ENCODE assay signal across 9 cellular contexts in the genomic region with DNA sequence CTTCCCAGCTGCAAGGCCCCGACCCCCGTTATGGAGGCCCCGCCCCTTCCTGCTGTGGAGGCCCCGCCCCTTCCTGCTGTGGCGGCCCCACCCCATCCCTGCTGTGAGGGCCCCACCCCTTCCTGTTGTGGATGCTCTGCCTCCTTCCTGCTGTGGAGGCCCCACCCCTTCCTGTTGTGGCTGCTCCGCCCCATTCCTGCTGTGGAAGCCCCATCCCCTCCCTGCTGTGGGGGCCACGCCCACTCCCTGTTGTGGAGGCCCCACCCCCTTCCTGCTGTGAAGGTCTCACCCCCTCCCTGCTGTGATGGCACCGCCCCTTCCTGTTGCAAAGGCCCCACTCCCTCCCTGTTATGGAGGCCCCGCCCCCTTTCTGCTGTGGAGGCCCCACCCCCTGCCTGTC.
DNase-seq lines count a peak whose midpoint lies in the region; ATAC-seq and TF ChIP-seq lines count a peak whose summit lies in the region.
"Had no signal": no experiment of that assay in that cellular context is flagged by ENCODE, and none has a peak within 500 bp of the region (broad histone marks: within the 10 kb centered on the region; RNA-seq: fewer than 3 reads in every experiment).

No MANE protein-coding gene starts in this region.

- H3K4me3 Mint-ChIP-seq in activated CD8-positive, alpha-beta T cell treated with anti-CD3 and anti-CD28 coated beads for 36 hours: no peak overlapping the region

- ATAC-seq in activated CD8-positive, alpha-beta T cell treated with anti-CD3 and anti-CD28 coated beads for 36 hours: peak; percentile 97
- peak; percentile 50 for ATAC-seq in mucosa of descending colon
- no peak for ATAC-seq in GM21447 (IDR thresholded peaks at IDR 0.05; ENCODE audit: unreplicated experiment)

- H3K36me3 Mint-ChIP-seq in activated CD8-positive, alpha-beta T cell treated with anti-CD3 and anti-CD28 coated beads for 36 hours (ENCODE audit: low read depth): no peaks in the 10 kb centered on the region

- POLR2A ChIA-PET in activated CD8-positive, alpha-beta T cell treated with anti-CD3 and anti-CD28 coated beads for 36 hours (lab: Charles Lee): no interaction called here

- no peak overlapping the region for H3K4me3 ChIP-seq in mucosa of descending colon
- H3K4me3 ChIP-seq: psoas muscle had no signal

- H3K9me3 ChIP-seq in mucosa of descending colon: no peaks in the 10 kb centered on the region
- H3K9me3 ChIP-seq: psoas muscle had no signal

- peak; percentile 20 for DNase-seq in EH (ENCODE audit: low read depth)
- peak; percentile 50 for DNase-seq in NCI-H2196 (lab: John Stamatoyannopoulos, UW; ENCODE audit: unreplicated experiment)
- peak; percentile 84 for DNase-seq in activated CD8-positive, alpha-beta T cell treated with anti-CD3 and anti-CD28 coated beads for 36 hours
- peak in 1 of 3 donors; percentile 62 for DNase-seq in mucosa of descending colon
- no peak for DNase-seq in SHP77 treated with DMSO at 0.1 percent for 48 hours (lab: John Stamatoyannopoulos, UW)
- DNase-seq in middle frontal gyrus (ENCODE audit: extremely low spot score, low spot score): no peak
- DNase-seq in NCI-H1930 (lab: John Stamatoyannopoulos, UW): no peak

- no peaks in the 10 kb centered on the region for H3K36me3 ChIP-seq in mucosa of descending colon (ENCODE audit: low read depth)

- CTCF ChIA-PET in activated CD8-positive, alpha-beta T cell treated with anti-CD3 and anti-CD28 coated beads for 36 hours (lab: Charles Lee): no interaction called here

- intact Hi-C loops in activated CD8-positive, alpha-beta T cell treated with anti-CD3 and anti-CD28 coated beads for 36 hours (cut with micrococcal nuclease): no loop called here
- intact Hi-C loops in mucosa of descending colon (cut with DNase I, micrococcal nuclease): no loop called here

- peaks cover 1% of the 10 kb centered on the region for H3K9me3 Mint-ChIP-seq in activated CD8-positive, alpha-beta T cell treated with anti-CD3 and anti-CD28 coated beads for 36 hours

- H3K4me1 Mint-ChIP-seq in activated CD8-positive, alpha-beta T cell treated with anti-CD3 and anti-CD28 coated beads for 36 hours (ENCODE audit: low read depth): no peaks in the 10 kb centered on the region

- no peaks in the 10 kb centered on the region for H3K4me1 ChIP-seq in mucosa of descending colon (ENCODE audit: low read depth)
- H3K4me1 ChIP-seq: psoas muscle had no signal

- no peaks in the 10 kb centered on the region for H3K27me3 Mint-ChIP-seq in activated CD8-positive, alpha-beta T cell treated with anti-CD3 and anti-CD28 coated beads for 36 hours

- no peak for TF ChIP-seq CTCF in activated CD8-positive, alpha-beta T cell treated with anti-CD3 and anti-CD28 coated beads for 36 hours (IDR thresholded peaks at IDR 0.05)
- TF ChIP-seq CTCF in mucosa of descending colon (IDR thresholded peaks at IDR 0.05): no peak

- H3K27ac Mint-ChIP-seq in activated CD8-positive, alpha-beta T cell treated with anti-CD3 and anti-CD28 coated beads for 36 hours: peak overlapping the region; percentile 59

Comparison
In these comparisons a context has a peak if more than half of its experiments do, and no peak if none do; other contexts are left out.
1. DNase-seq: peak in EH (single experiment), NCI-H2196 (single experiment) and activated CD8-positive, alpha-beta T cell treated with anti-CD3 and anti-CD28 coated beads for 36 hours (single experiment); none in SHP77 treated with DMSO at 0.1 percent for 48 hours (single experiment), middle frontal gyrus (single experiment) and NCI-H1930 (0 of 2).